In genomic region chr5:60844429-60844890, GRCh38 we compare ENCODE assay signal across 8 cellular contexts. TPM values are rescaled to one million over a fixed set of nuclear protein-coding genes. Genes with fewer than 3 reads are reported as not detected.
DNase-seq lines count a peak whose midpoint lies in the region; ATAC-seq and TF ChIP-seq lines count a peak whose summit lies in the region.

No MANE protein-coding gene starts in this region.

- H3K9me3 Mint-ChIP-seq in neural crest cell = no peaks in the 10 kb centered on the region

- TF ChIP-seq CTCF in dorsolateral prefrontal cortex (IDR thresholded peaks at IDR 0.05 in 54 of 56, conservative IDR thresholded peaks at IDR 0.05 in 2 of 56; ENCODE audit: low read depth in 1 of 56, partially characterized antibody in 56 of 56) (peak in 1 of 56 donors; percentile 2), neural crest cell (conservative IDR thresholded peaks at IDR 0.05) (no peak)

- peaks cover 71% of the 10 kb centered on the region for H3K27me3 Mint-ChIP-seq in neural crest cell (ENCODE audit: low read depth)

- ATAC-seq in HG02763 (IDR thresholded peaks at IDR 0.05; ENCODE audit: unreplicated experiment) = no peak

- peak; percentile 44 for DNase-seq in ELR (ENCODE audit: low read depth)
- peak; percentile 50 for DNase-seq in NCI-H1105 treated with DMSO at 0.1 percent for 48 hours (lab: John Stamatoyannopoulos, UW)
- DNase-seq in dorsolateral prefrontal cortex = peak in 1 of 10 donors; percentile 23
- no peak for DNase-seq in neural crest cell (ENCODE audit: low read depth, low spot score)
- DNase-seq in NCI-H524 treated with DMSO at 0.1 percent for 48 hours (lab: John Stamatoyannopoulos, UW) = no peak
- DNase-seq in COLO829 (ENCODE audit: low spot score) = no peak
- DNase-seq in NCI-H2107 treated with DMSO at 0.1 percent for 48 hours (lab: John Stamatoyannopoulos, UW; ENCODE audit: unreplicated experiment) = no peak

- no peak overlapping the region for H3K27ac Mint-ChIP-seq in neural crest cell (ENCODE audit: unreplicated experiment)

- intact Hi-C loops in dorsolateral prefrontal cortex (cut with DNase I) = loop anchor here in 1 of 2 donors (5.0 kb wide), 1 partner anchor 142 kb away; the partner anchor contains the start of gene DEPDC1B

- H3K4me3 ChIP-seq in dorsolateral prefrontal cortex = peak overlapping the region; percentile 58 to 97 (median 89)

- peaks cover 13% of the 10 kb centered on the region for H3K4me1 Mint-ChIP-seq in neural crest cell

- H3K27me3 ChIP-seq in dorsolateral prefrontal cortex = no peaks in the 10 kb centered on the region

- peak overlapping the region; percentile 83 for H3K4me3 Mint-ChIP-seq in neural crest cell

- H3K36me3 Mint-ChIP-seq in neural crest cell (ENCODE audit: low read depth) = no peaks in the 10 kb centered on the region

- peak overlapping the region in 57 of 59 donors; percentile 5 to 93 (median 77) for H3K27ac ChIP-seq in dorsolateral prefrontal cortex

RNA-seq across cellular contexts. Expression of gene ELOVL7, which starts 0.4 kb away (rescaled TPM):
- total RNA-seq in dorsolateral prefrontal cortex (10 to 100 TPM; 14.5 to 53.1 (median 29.6) TPM), neural crest cell (0.42 and 0.96 TPM in 2 replicates)

Comparison
In these comparisons a context has a peak if more than half of its experiments do, and no peak if none do; other contexts are left out.
1. DNase-seq: peak in ELR (single experiment) and NCI-H1105 treated with DMSO at 0.1 percent for 48 hours (single experiment); none in neural crest cell (single experiment), NCI-H524 treated with DMSO at 0.1 percent for 48 hours (single experiment), COLO829 (single experiment) and NCI-H2107 treated with DMSO at 0.1 percent for 48 hours (single experiment).